Comparison of ENCODE assay signal across 1 cellular context in the genomic region with DNA sequence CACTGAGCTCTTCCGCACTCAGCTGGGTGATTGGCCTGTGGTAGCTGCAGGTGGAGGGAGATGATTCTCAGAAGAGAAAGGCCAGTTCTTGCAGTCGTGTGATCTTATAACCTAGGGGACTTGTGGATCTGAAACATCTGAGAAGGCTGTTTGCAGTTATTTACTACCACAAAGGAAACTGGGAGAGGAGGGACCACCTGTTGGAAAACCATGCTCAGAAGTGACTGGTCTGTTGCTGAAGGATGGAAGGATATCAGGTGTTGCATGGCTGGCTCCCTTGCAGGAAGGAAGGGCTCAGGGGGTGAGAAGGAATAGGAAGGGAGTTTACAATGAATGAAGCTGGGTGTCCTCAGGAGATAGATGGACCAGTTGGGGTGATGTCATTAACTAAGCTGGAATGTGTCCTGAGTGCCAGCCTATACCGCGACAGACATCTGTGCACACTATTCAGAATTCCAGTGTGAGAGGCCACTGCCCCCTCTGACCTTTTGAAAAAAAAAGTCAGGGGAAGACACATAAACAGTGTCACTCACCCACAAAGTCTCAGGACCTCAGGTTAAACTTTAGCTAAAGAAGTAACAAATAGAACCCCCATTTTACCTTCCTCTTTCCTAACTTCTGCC.
TF ChIP-seq lines count a peak whose summit lies in the region.

No MANE protein-coding gene starts in this region.

TF ChIP-seq in WTC11, 78 proteins besides CTCF, POLR2A, EP300 and RAD21 (continued from another document):
- TF ChIP-seq, protein P1, sequence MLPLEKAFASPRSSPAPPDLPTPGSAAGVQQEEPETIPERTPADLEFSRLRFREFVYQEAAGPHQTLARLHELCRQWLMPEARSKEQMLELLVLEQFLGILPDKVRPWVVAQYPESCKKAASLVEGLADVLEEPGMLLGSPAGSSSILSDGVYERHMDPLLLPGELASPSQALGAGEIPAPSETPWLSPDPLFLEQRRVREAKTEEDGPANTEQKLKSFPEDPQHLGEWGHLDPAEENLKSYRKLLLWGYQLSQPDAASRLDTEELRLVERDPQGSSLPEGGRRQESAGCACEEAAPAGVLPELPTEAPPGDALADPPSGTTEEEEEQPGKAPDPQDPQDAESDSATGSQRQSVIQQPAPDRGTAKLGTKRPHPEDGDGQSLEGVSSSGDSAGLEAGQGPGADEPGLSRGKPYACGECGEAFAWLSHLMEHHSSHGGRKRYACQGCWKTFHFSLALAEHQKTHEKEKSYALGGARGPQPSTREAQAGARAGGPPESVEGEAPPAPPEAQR (CRISPR knock-in tag; IDR thresholded peaks at IDR 0.05) = no peak
